Comparison of ENCODE assay signal across 1 cellular context in genomic region chr6:30757261-30757935, GRCh38.
TF ChIP-seq lines count a peak whose summit lies in the region.

No MANE protein-coding gene starts in this region.

TF ChIP-seq in GM12878, 131 proteins besides CTCF, POLR2A, EP300 and RAD21 (continued from another document):
- TF ChIP-seq, protein P1, sequence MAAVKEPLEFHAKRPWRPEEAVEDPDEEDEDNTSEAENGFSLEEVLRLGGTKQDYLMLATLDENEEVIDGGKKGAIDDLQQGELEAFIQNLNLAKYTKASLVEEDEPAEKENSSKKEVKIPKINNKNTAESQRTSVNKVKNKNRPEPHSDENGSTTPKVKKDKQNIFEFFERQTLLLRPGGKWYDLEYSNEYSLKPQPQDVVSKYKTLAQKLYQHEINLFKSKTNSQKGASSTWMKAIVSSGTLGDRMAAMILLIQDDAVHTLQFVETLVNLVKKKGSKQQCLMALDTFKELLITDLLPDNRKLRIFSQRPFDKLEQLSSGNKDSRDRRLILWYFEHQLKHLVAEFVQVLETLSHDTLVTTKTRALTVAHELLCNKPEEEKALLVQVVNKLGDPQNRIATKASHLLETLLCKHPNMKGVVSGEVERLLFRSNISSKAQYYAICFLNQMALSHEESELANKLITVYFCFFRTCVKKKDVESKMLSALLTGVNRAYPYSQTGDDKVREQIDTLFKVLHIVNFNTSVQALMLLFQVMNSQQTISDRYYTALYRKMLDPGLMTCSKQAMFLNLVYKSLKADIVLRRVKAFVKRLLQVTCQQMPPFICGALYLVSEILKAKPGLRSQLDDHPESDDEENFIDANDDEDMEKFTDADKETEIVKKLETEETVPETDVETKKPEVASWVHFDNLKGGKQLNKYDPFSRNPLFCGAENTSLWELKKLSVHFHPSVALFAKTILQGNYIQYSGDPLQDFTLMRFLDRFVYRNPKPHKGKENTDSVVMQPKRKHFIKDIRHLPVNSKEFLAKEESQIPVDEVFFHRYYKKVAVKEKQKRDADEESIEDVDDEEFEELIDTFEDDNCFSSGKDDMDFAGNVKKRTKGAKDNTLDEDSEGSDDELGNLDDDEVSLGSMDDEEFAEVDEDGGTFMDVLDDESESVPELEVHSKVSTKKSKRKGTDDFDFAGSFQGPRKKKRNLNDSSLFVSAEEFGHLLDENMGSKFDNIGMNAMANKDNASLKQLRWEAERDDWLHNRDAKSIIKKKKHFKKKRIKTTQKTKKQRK (IDR thresholded peaks at IDR 0.05; ENCODE audit: low read depth, low read length), result no peak
- no peak for TF ChIP-seq JUND (IDR thresholded peaks at IDR 0.05; ENCODE audit: low read depth, low read length)
- TF ChIP-seq YBX1 (IDR thresholded peaks at IDR 0.05), result no peak
- TF ChIP-seq ESRRA (IDR thresholded peaks at IDR 0.05; ENCODE audit: low read length), result no peak
- TF ChIP-seq ATF2 (IDR thresholded peaks at IDR 0.05; ENCODE audit: low read length), result no peak
